In the genomic region with DNA sequence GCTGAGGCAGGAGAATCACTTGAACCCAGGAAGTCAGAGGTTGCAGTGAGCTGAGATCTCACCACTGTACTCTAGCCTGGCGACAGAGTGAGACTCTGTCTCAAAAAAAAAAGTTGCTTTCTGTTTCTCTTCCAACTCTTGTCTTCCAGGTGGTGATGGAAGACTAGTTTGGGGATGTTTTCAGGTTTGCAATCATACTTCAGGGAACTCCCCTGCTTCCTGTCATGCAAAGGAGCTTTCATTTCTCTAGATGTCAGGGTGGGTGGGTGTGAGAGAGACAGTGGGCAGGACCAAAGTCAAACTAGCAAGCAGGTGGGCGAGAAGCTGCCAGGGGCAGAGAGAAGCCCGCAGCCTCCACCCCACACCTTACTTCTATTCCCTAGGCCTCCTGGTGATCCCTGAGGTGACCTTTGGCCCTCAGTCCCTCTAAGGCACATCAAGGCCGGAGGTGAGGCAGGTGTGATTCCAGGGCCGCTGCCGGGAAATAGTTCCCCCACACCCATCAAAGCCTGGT, we compare ENCODE assay signal across 9 cellular contexts. TPM values are rescaled to one million over a fixed set of nuclear protein-coding genes. Genes with fewer than 3 reads are reported as not detected.
DNase-seq lines count a peak whose midpoint lies in the region; ATAC-seq lines count a peak whose summit lies in the region.
"Had no signal": no experiment of that assay in that cellular context is flagged by ENCODE, and none has a peak within 500 bp of the region (broad histone marks: within the 10 kb centered on the region; RNA-seq: fewer than 3 reads in every experiment).

No MANE protein-coding gene starts in this region.

- 78% methylated on average over 6 of the region's 6 CpGs for WGBS in thymus

- peak; percentile 76 for DNase-seq in activated CD4-positive, alpha-beta T cell treated with anti-CD3 and anti-CD28 coated beads for 36 hours
- no peak for DNase-seq in activated CD4-positive, alpha-beta T cell treated with anti-CD3 and anti-CD28 coated beads, Interleukin-2, amount 50 U/mL, for 1 hour
- DNase-seq in activated naive CD4-positive, alpha-beta T cell treated with anti-CD3 and anti-CD28 coated beads for 36 hours: peak; percentile 79
- DNase-seq in iPS-NIHi7 (ENCODE audit: extremely low spot score) (no peak), NCI-H524 treated with DMSO at 0.1 percent for 48 hours (lab: John Stamatoyannopoulos, UW) (no peak), DMS153 (lab: John Stamatoyannopoulos, UW) (no peak)

- CTCF ChIA-PET in activated CD4-positive, alpha-beta T cell treated with anti-CD3 and anti-CD28 coated beads for 36 hours (lab: Charles Lee): interaction anchor here (0.7 to 1.2 kb wide), 4 partner anchors 21 to 164 kb away, joined by 3 to 4 read pairs (median 3); no protein-coding TSS in a partner anchor
- CTCF ChIA-PET in activated naive CD4-positive, alpha-beta T cell treated with anti-CD3 and anti-CD28 coated beads for 36 hours (lab: Charles Lee): interaction anchor here (0.6 to 1.6 kb wide), 4 partner anchors 15 to 22 kb away, joined by 4 read pairs; no protein-coding TSS in a partner anchor

- peak overlapping the region; percentile 99 for H3K27ac Mint-ChIP-seq in activated CD4-positive, alpha-beta T cell treated with anti-CD3 and anti-CD28 coated beads for 36 hours
- peak overlapping the region; percentile 97 for H3K27ac Mint-ChIP-seq in activated naive CD4-positive, alpha-beta T cell treated with anti-CD3 and anti-CD28 coated beads for 36 hours

- H3K9me3 Mint-ChIP-seq in activated CD4-positive, alpha-beta T cell treated with anti-CD3 and anti-CD28 coated beads for 36 hours (ENCODE audit: low read depth): no peaks in the 10 kb centered on the region
- no peaks in the 10 kb centered on the region for H3K9me3 Mint-ChIP-seq in activated naive CD4-positive, alpha-beta T cell treated with anti-CD3 and anti-CD28 coated beads for 36 hours

- no peaks in the 10 kb centered on the region for H3K4me1 ChIP-seq in thymus (ENCODE audit: control insufficient read depth, insufficient read depth, low read length)

- no peaks in the 10 kb centered on the region for H3K36me3 Mint-ChIP-seq in activated CD4-positive, alpha-beta T cell treated with anti-CD3 and anti-CD28 coated beads for 36 hours (ENCODE audit: low read depth)
- no peaks in the 10 kb centered on the region for H3K36me3 Mint-ChIP-seq in activated naive CD4-positive, alpha-beta T cell treated with anti-CD3 and anti-CD28 coated beads for 36 hours (ENCODE audit: low read depth)

- peak overlapping the region; percentile 51 for H3K4me3 Mint-ChIP-seq in activated CD4-positive, alpha-beta T cell treated with anti-CD3 and anti-CD28 coated beads for 36 hours
- peak overlapping the region; percentile 58 for H3K4me3 Mint-ChIP-seq in activated naive CD4-positive, alpha-beta T cell treated with anti-CD3 and anti-CD28 coated beads for 36 hours

- POLR2A ChIA-PET in activated CD4-positive, alpha-beta T cell treated with anti-CD3 and anti-CD28 coated beads for 36 hours (lab: Charles Lee): interaction anchor here (0.6 to 0.8 kb wide), 6 partner anchors 13 to 231 kb away, joined by 3 to 6 read pairs (median 3); partner anchors contain the start of gene POP4

- intact Hi-C loops in activated CD4-positive, alpha-beta T cell treated with anti-CD3 and anti-CD28 coated beads for 36 hours (cut with DNase I, micrococcal nuclease): loop anchor here (1.0 to 5.0 kb wide), 6 partner anchors 8 to 250 kb away; partner anchors contain the start of genes C19orf12 (in 1 of the 2) and CCNE1 (in 1 of the 2)
- intact Hi-C loops in activated naive CD4-positive, alpha-beta T cell treated with anti-CD3 and anti-CD28 coated beads for 36 hours (cut with micrococcal nuclease): loop anchor here (1.0 to 10.0 kb wide), 7 partner anchors 8 to 1377 kb away; partner anchors contain the start of genes CCNE1, UQCRFS1 and URI1

- peak overlapping the region; percentile 27 for H3K27ac ChIP-seq in thymus (ENCODE audit: low read depth)

- no peak overlapping the region for H3K4me3 ChIP-seq in thymus (ENCODE audit: low read length)
- H3K4me3 ChIP-seq: K562 had no signal

- H3K27me3 Mint-ChIP-seq in activated CD4-positive, alpha-beta T cell treated with anti-CD3 and anti-CD28 coated beads for 36 hours: no peaks in the 10 kb centered on the region
- H3K27me3 Mint-ChIP-seq in activated naive CD4-positive, alpha-beta T cell treated with anti-CD3 and anti-CD28 coated beads for 36 hours (ENCODE audit: low read depth): no peaks in the 10 kb centered on the region

- H3K27me3 ChIP-seq in thymus (ENCODE audit: control insufficient read depth, insufficient read depth): peaks cover 11% of the 10 kb centered on the region

- no peaks in the 10 kb centered on the region for H3K36me3 ChIP-seq in thymus (ENCODE audit: control insufficient read depth, insufficient read depth)

- peak; percentile 81 for ATAC-seq in activated CD4-positive, alpha-beta T cell treated with anti-CD3 and anti-CD28 coated beads for 36 hours
- peak; percentile 71 for ATAC-seq in HG03108 (IDR thresholded peaks at IDR 0.05; ENCODE audit: unreplicated experiment)
- ATAC-seq: K562 had no signal

- peaks cover 52% of the 10 kb centered on the region for H3K4me1 Mint-ChIP-seq in activated CD4-positive, alpha-beta T cell treated with anti-CD3 and anti-CD28 coated beads for 36 hours
- H3K4me1 Mint-ChIP-seq in activated naive CD4-positive, alpha-beta T cell treated with anti-CD3 and anti-CD28 coated beads for 36 hours (ENCODE audit: low read depth): peaks cover 57% of the 10 kb centered on the region

- H3K9me3 ChIP-seq in thymus (ENCODE audit: control insufficient read depth): no peaks in the 10 kb centered on the region

RNA-seq across cellular contexts. Expression of gene CCNE1, which starts 25.7 kb away (rescaled TPM):
- total RNA-seq in activated CD4-positive, alpha-beta T cell treated with anti-CD3 and anti-CD28 coated beads for 36 hours: 10 to 100 TPM; 29.4 to 30.4 TPM
- 10 to 100 TPM; 31.2 to 34.1 TPM for total RNA-seq in activated naive CD4-positive, alpha-beta T cell treated with anti-CD3 and anti-CD28 coated beads for 36 hours
- polyA plus RNA-seq in thymus: 3.4 TPM

Comparison
In these comparisons a context has a peak if more than half of its experiments do, and no peak if none do; other contexts are left out.
1. DNase-seq: peak in activated CD4-positive, alpha-beta T cell treated with anti-CD3 and anti-CD28 coated beads for 36 hours (single experiment) and activated naive CD4-positive, alpha-beta T cell treated with anti-CD3 and anti-CD28 coated beads for 36 hours (single experiment); none in activated CD4-positive, alpha-beta T cell treated with anti-CD3 and anti-CD28 coated beads, Interleukin-2, amount 50 U/mL, for 1 hour (single experiment), iPS-NIHi7 (single experiment), NCI-H524 treated with DMSO at 0.1 percent for 48 hours (single experiment) and DMS153 (single experiment).